Comparison of ENCODE assay signal across 14 cellular contexts in the genomic region with DNA sequence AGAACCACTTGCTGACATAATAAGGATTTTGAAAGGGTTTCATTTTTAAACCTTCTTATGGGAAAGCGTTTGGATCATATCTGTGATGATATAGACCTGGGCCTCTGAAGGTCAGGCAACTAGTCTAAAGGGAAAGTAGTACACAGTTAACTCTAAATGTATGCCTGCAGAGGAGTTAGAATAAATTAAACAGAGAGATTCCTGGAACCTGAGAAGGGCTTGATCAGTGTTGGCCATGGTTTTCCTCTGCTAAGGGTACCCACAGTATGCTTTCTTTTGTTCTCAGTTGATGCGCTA. TPM values are rescaled to one million over a fixed set of nuclear protein-coding genes. Genes with fewer than 3 reads are reported as not detected.
DNase-seq lines count a peak whose midpoint lies in the region; ATAC-seq and TF ChIP-seq lines count a peak whose summit lies in the region.
"Had no signal": no experiment of that assay in that cellular context is flagged by ENCODE, and none has a peak within 500 bp of the region (broad histone marks: within the 10 kb centered on the region; RNA-seq: fewer than 3 reads in every experiment).

No MANE protein-coding gene starts in this region.

- peak overlapping the region; percentile 35 for H3K27ac ChIP-seq in AG04450 (ENCODE audit: low read depth, low read length)
- peak overlapping the region in 3 of 4 donors; percentile 31 to 64 (median 42) for H3K27ac ChIP-seq in body of pancreas
- H3K27ac ChIP-seq in left ventricle myocardium inferior (replicated peaks) = peak overlapping the region; percentile 87
- H3K27ac ChIP-seq in psoas muscle = peak overlapping the region; percentile 76
- peak overlapping the region in 1 of 2 donors; percentile 28 for H3K27ac ChIP-seq in aorta (ENCODE audit: low read depth in 1 of 2, low read length in 2 of 2)
- H3K27ac ChIP-seq: HL-60 had no signal

- TF ChIP-seq CTCF in AG04450 (IDR thresholded peaks at IDR 0.05; ENCODE audit: low read depth, low read length) (no peak), body of pancreas (IDR thresholded peaks at IDR 0.05) (no peak), left ventricle myocardium inferior (IDR thresholded peaks at IDR 0.05; ENCODE audit: borderline replicate concordance) (no peak), psoas muscle (IDR thresholded peaks at IDR 0.05) (no peak)

- intact Hi-C loops in body of pancreas (cut with DNase I) (no loop called here), left ventricle myocardium inferior (cut with micrococcal nuclease) (no loop called here), psoas muscle (cut with DNase I) (loop anchor here in 1 of 2 donors (5.0 kb wide), 2 partner anchors 36 to 101 kb away; no protein-coding TSS in a partner anchor), aorta (cut with DNase I) (loop anchor here in 1 of 2 donors (5.0 kb wide), 1 partner anchor 116 kb away; no protein-coding TSS in a partner anchor)

- H3K9me3 ChIP-seq in AG04450 (ENCODE audit: control insufficient read depth, insufficient read depth, low read length) (no peaks in the 10 kb centered on the region), body of pancreas (no peaks in the 10 kb centered on the region), left ventricle myocardium inferior (replicated peaks) (no peaks in the 10 kb centered on the region), psoas muscle (no peaks in the 10 kb centered on the region), aorta (ENCODE audit: control insufficient read depth, low read length) (no peaks in the 10 kb centered on the region)

- POLR2A ChIA-PET in AG04450 (lab: Yijun Ruan, JAX) = no interaction called here

- H3K27me3 ChIP-seq in AG04450 (ENCODE audit: control insufficient read depth, insufficient read depth, low read length) (no peaks in the 10 kb centered on the region), body of pancreas (no peaks in the 10 kb centered on the region), left ventricle myocardium inferior (ENCODE audit: low read depth) (no peaks in the 10 kb centered on the region), psoas muscle (ENCODE audit: insufficient read depth in 3 of 3, low read length in 2 of 3) (no peaks in the 10 kb centered on the region), aorta (ENCODE audit: control insufficient read depth in 1 of 2, insufficient read depth in 2 of 2, low read length in 1 of 2) (no peaks in the 10 kb centered on the region)

- WGBS in body of pancreas, 2 donors = 48 to 59% methylated on average over 2 of the region's 2 CpGs
- 54 to 64% (median 59%) methylated on average over 2 of the region's 2 CpGs for WGBS in psoas muscle, 3 donors
- WGBS in aorta, 2 donors = 67 to 69% methylated on average over 2 of the region's 2 CpGs

- CTCF ChIA-PET in AG04450 (lab: Charles Lee) = interaction anchor here (0.9 to 3.7 kb wide), 2 partner anchors 14 to 119 kb away, joined by 3 to 24 read pairs; a partner anchor contains a TSS

- peaks cover 0 to 2% of the 10 kb centered on the region in 2 donors for H3K36me3 ChIP-seq in body of pancreas (replicated peaks in 1 of 2; ENCODE audit: insufficient read depth in 1 of 2, low read depth in 2 of 2)
- peaks cover 54% of the 10 kb centered on the region for H3K36me3 ChIP-seq in left ventricle myocardium inferior
- peaks cover 0 to 33% of the 10 kb centered on the region in 2 donors for H3K36me3 ChIP-seq in psoas muscle (ENCODE audit: insufficient read depth in 1 of 2, low read depth in 1 of 2)
- peaks cover 0 to 4% of the 10 kb centered on the region in 2 donors for H3K36me3 ChIP-seq in aorta (ENCODE audit: control insufficient read depth in 1 of 2, insufficient read depth in 2 of 2, low read length in 1 of 2)

- no peak for DNase-seq in AG04450 (ENCODE audit: low read depth, low spot score)
- DNase-seq in body of pancreas = no peak
- no peak for DNase-seq in left ventricle myocardium inferior
- DNase-seq in psoas muscle = no peak
- DNase-seq in NCI-H1048 (lab: John Stamatoyannopoulos, UW) = no peak
- no peak for DNase-seq in SHP77 (lab: John Stamatoyannopoulos, UW)
- DNase-seq in activated CD4-positive, alpha-beta T cell treated with anti-CD3 and anti-CD28 coated beads, Interleukin-2, amount 50 U/mL, for 4 hours = no peak
- no peak for DNase-seq in aorta
- DNase-seq: activated CD4-positive, alpha-beta T cell treated with anti-CD3 and anti-CD28 coated beads, Interleukin-2, amount 50 U/mL, for 1 hour; activated naive CD4-positive, alpha-beta T cell treated with anti-CD3 and anti-CD28 coated beads for 36 hours; NCI-H774; stimulated activated naive CD4-positive, alpha-beta T cell; SW 1271 had no signal

- ATAC-seq in body of pancreas = peak; percentile 6
- peak; percentile 12 to 24 (median 20) for ATAC-seq in psoas muscle
- ATAC-seq in aorta (ENCODE audit: low FRiP score) = no peak

- H3K4me3 ChIP-seq in AG04450 (ENCODE audit: low read depth, low read length) = peak overlapping the region; percentile 8; the same call in 1 of the 2 replicates
- no peak overlapping the region for H3K4me3 ChIP-seq in body of pancreas
- H3K4me3 ChIP-seq in left ventricle myocardium inferior = peak overlapping the region; percentile 41
- H3K4me3 ChIP-seq in psoas muscle = peak overlapping the region; percentile 50
- H3K4me3 ChIP-seq in aorta (ENCODE audit: low read length in 2 of 2) = no peak overlapping the region

- no peak for TF ChIP-seq POLR2A in body of pancreas (IDR thresholded peaks at IDR 0.05)

- H3K4me1 ChIP-seq in body of pancreas (peaks cover 21% of the 10 kb centered on the region), left ventricle myocardium inferior (peaks cover 73% of the 10 kb centered on the region), psoas muscle (peaks cover 30% of the 10 kb centered on the region), aorta (ENCODE audit: control insufficient read depth in 1 of 2, insufficient read depth in 2 of 2, low read length in 2 of 2) (peaks cover 0 to 4% of the 10 kb centered on the region in 2 donors)

RNA-seq across cellular contexts. Expression of a gene that starts 14.4 kb away (rescaled TPM):
- 11.0 and 14.1 TPM in 2 replicates for polyA plus RNA-seq in AG04450 (2011; rRNA removed)
- polyA minus RNA-seq in AG04450 (2011; rRNA and poly(A)+ RNA removed) = 15.4 and 20.4 TPM in 2 replicates
- 1 to 10 TPM; 9.1 to 9.2 TPM for total RNA-seq in body of pancreas
- 8.5 TPM for total RNA-seq in left ventricle myocardium inferior
- total RNA-seq in psoas muscle = 10 to 100 TPM in 1 of 4 donors, 1 to 10 TPM in 3; 4.3 to 14.0 (median 8.4) TPM
- 1 to 10 TPM; 3.6 to 6.7 (median 5.3) TPM for polyA plus RNA-seq in psoas muscle
- total RNA-seq in aorta = 1 to 10 TPM; 5.5 to 8.0 TPM
- 1 to 10 TPM; 2.0 to 2.4 TPM for polyA plus RNA-seq in aorta

RNA-seq across cellular contexts. Expression of a gene that starts 40.6 kb away (rescaled TPM):
- 22.0 and 26.5 TPM in 2 replicates for polyA plus RNA-seq in AG04450 (2011; rRNA removed)
- 57.8 and 69.6 TPM in 2 replicates for polyA minus RNA-seq in AG04450 (2011; rRNA and poly(A)+ RNA removed)
- total RNA-seq in body of pancreas = 10 to 100 TPM; 16.1 to 19.1 TPM
- 126 TPM for total RNA-seq in left ventricle myocardium inferior
- 10 to 100 TPM; 26.7 to 63.1 (median 39.0) TPM for total RNA-seq in psoas muscle
- 10 to 100 TPM in 2 of 3 donors, 1 to 10 TPM in 1; 3.9 to 26.0 (median 15.2) TPM for polyA plus RNA-seq in psoas muscle
- 10 to 100 TPM; 24.8 to 50.9 TPM for total RNA-seq in aorta
- 1 to 10 TPM; 5.5 to 9.2 TPM for polyA plus RNA-seq in aorta

Comparison
In these comparisons a context has a peak if more than half of its experiments do, and no peak if none do; other contexts are left out.
1. H3K4me3 ChIP-seq: peak in AG04450 (single experiment), left ventricle myocardium inferior (single experiment) and psoas muscle (single experiment); none in body of pancreas (0 of 2) and aorta (0 of 2).